Comparison of ENCODE assay signal across 1 cellular context in the genomic region with DNA sequence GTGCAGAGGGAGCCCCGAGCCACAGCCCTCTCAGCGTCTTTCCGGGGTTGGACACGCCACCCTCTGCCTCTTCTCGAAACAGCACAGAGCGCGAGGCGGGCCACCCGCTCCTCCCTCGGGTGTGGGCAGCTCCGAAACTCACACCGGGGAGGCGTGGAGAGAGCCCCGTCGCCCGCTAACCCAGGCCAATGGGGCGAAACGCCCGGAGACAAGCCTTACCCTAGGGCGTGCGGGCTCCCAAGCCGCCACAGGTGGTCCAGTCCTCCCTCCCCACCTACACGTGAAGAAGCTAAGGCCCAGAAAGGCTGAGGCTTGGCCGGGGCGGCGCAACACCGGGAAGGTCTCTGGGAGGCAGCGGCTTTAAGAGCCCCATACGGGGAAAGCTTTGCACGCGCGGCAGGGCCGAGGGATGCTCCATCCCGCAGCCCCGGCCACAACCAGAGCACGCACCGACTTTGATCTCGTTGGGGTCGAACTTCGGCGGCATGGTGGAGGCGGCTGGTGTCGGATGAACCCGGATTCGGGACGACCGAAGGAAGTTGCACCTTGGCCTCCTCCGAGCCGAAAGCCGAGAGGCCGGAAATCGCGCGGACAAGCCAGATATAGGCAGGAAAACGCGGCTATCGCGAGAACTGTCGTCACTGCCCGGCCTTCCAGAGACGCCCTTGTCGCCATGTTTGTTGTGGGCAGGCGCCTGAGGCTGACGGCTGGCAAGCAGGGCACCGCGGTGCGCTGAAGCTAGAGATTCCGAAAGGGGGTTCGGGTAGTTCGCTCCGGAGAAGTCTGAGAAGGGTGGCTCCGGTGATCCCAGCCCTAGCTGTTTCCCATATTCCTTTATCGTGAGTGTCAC.
TF ChIP-seq lines count a peak whose summit lies in the region.

A gene (plus strand): TSS at position 680 of the 850 bp plus-strand sequence. CDS start 3,018 bp downstream, outside the sequence.
A gene (minus strand): TSS at position 576 of the 850 bp plus-strand sequence. CDS start 89 bp downstream, at position 487.

TF ChIP-seq in HEK293, 187 proteins besides CTCF, POLR2A, EP300 and RAD21 (continued from another document):
- TF ChIP-seq ZNF830 (tag by site-specific recombination; IDR thresholded peaks at IDR 0.05; ENCODE audit: low read depth) (no peak), ZNF19 (tag by site-specific recombination; IDR thresholded peaks at IDR 0.05; ENCODE audit: low read depth) (no peak)
